8 cellular contexts compared by ENCODE assay signal in genomic region chr15:74616996-74617395, GRCh38. TPM values are rescaled to one million over a fixed set of nuclear protein-coding genes. Genes with fewer than 3 reads are reported as not detected.
A peak's percentile ranks its signal among the peaks of the same experiment; 100 is the strongest.
DNase-seq lines count a peak whose midpoint lies in the region; ATAC-seq and TF ChIP-seq lines count a peak whose summit lies in the region.

No MANE protein-coding gene starts in this region.

- H3K4me1 ChIP-seq in DOHH2 (ENCODE audit: control insufficient read depth, low read length), result peaks cover 24% of the 10 kb centered on the region

- peak overlapping the region; percentile 88 for H3K4me3 Mint-ChIP-seq in progenitor cell of endocrine pancreas (ENCODE audit: low read depth)

- no peaks in the 10 kb centered on the region for H3K9me3 Mint-ChIP-seq in progenitor cell of endocrine pancreas (ENCODE audit: low read depth)

- peaks cover 10% of the 10 kb centered on the region for H3F3A ChIP-seq in DOHH2 (ENCODE audit: control insufficient read depth, insufficient read depth)

- peaks cover 34% of the 10 kb centered on the region for H4K20me1 ChIP-seq in DOHH2 (ENCODE audit: control insufficient read depth, insufficient read depth, low read depth, low read length)

- CTCF ChIA-PET in RWPE1 (lab: Yijun Ruan, JAX), result interaction anchor here (0.5 to 1.6 kb wide), 3 partner anchors 15 to 247 kb away, joined by 3 to 5 read pairs (median 4); no protein-coding TSS in a partner anchor

- TF ChIP-seq CTCF in DOHH2 (IDR thresholded peaks at IDR 0.05; ENCODE audit: low read depth, low read length, poor library complexity, severe bottlenecking), result no peak
- TF ChIP-seq CTCF in RWPE1 (conservative IDR thresholded peaks at IDR 0.05; ENCODE audit: low read depth), result no peak
- no peak for TF ChIP-seq CTCF in progenitor cell of endocrine pancreas (IDR thresholded peaks at IDR 0.05; ENCODE audit: unreplicated experiment)

- POLR2A ChIA-PET in RWPE1 (lab: Yijun Ruan, JAX; ENCODE audit: low non-redundant PET), result interaction anchor here (2.0 kb wide), 1 partner anchor 13 kb away, joined by 4 read pairs; no protein-coding TSS in a partner anchor

- H3K79me2 ChIP-seq in DOHH2 (ENCODE audit: control insufficient read depth, low read length), result peaks cover 69% of the 10 kb centered on the region

- peak overlapping the region; percentile 91 for H3K4me2 ChIP-seq in DOHH2 (ENCODE audit: low read length)

- H3K4me3 ChIP-seq in DOHH2 (ENCODE audit: low read length), result peak overlapping the region; percentile 98

- peaks cover 12% of the 10 kb centered on the region for H3K4me1 Mint-ChIP-seq in progenitor cell of endocrine pancreas (ENCODE audit: low read depth)

- H3K27me3 Mint-ChIP-seq in progenitor cell of endocrine pancreas, result peaks cover 6% of the 10 kb centered on the region

- in situ Hi-C loops in G401 (cut with HindIII; ENCODE audit: low sequenced_read_pairs), result no loop called here

- peak overlapping the region; percentile 95 for H3K27ac Mint-ChIP-seq in progenitor cell of endocrine pancreas

- H3K36me3 Mint-ChIP-seq in progenitor cell of endocrine pancreas (ENCODE audit: insufficient read depth), result peaks cover 10% of the 10 kb centered on the region

- no peaks in the 10 kb centered on the region for H3K9me2 ChIP-seq in DOHH2 (replicated peaks; ENCODE audit: control insufficient read depth, low read length)

- H3K9me3 ChIP-seq in DOHH2 (ENCODE audit: control insufficient read depth, insufficient read depth, low read length), result no peaks in the 10 kb centered on the region

- ATAC-seq in HG03342 (IDR thresholded peaks at IDR 0.05; ENCODE audit: unreplicated experiment), result no peak
- no peak for ATAC-seq in HG03354 (IDR thresholded peaks at IDR 0.05; ENCODE audit: poor library complexity, severe bottlenecking, unreplicated experiment)
- ATAC-seq in HG03280 (IDR thresholded peaks at IDR 0.05; ENCODE audit: unreplicated experiment), result no peak

- H3K36me3 ChIP-seq in DOHH2 (ENCODE audit: control insufficient read depth, low read length), result peaks cover 60% of the 10 kb centered on the region

- 0 out of 2 replicates have a peak, but pooled peaks cover 7% of the 10 kb centered on the region for H3K27me3 ChIP-seq in DOHH2 (ENCODE audit: control insufficient read depth, low read length)

- DNase-seq in RWPE1 (ENCODE audit: low spot score), result no peak
- no peak for DNase-seq in epithelial cell of prostate (ENCODE audit: low read depth, low spot score)
- no peak for DNase-seq in progenitor cell of endocrine pancreas (ENCODE audit: low spot score, unreplicated experiment)
- no peak for DNase-seq in G401 (ENCODE audit: low spot score)

- no peak overlapping the region for H3K27ac ChIP-seq in DOHH2 (ENCODE audit: low read depth, low read length)
- peak overlapping the region; percentile 92 for H3K27ac ChIP-seq in RWPE1
- H3K27ac ChIP-seq in epithelial cell of prostate, result peak overlapping the region; percentile 88

RNA-seq across cellular contexts. Expression of gene CLK3, which starts 1.4 kb away (rescaled TPM):
- 74.5 and 76.0 TPM in 2 replicates for total RNA-seq in progenitor cell of endocrine pancreas
- total RNA-seq in G401 (2014; rRNA removed; shearing (Covaris generic)), result 18.6 and 32.8 TPM in 2 replicates
